26 cellular contexts compared by ENCODE assay signal in genomic region chr11:71301858-71302533, GRCh38. TPM values are rescaled to one million over a fixed set of nuclear protein-coding genes. Genes with fewer than 3 reads are reported as not detected.
DNase-seq lines count a peak whose midpoint lies in the region; ATAC-seq and TF ChIP-seq lines count a peak whose summit lies in the region.
"Had no signal": no experiment of that assay in that cellular context is flagged by ENCODE, and none has a peak within 500 bp of the region (broad histone marks: within the 10 kb centered on the region; RNA-seq: fewer than 3 reads in every experiment).

No MANE protein-coding gene starts in this region.

- H3K9ac ChIP-seq in neuronal stem cell (ENCODE audit: low read depth, low read length, poor library complexity), result peak overlapping the region; percentile 2

- no peak for TF ChIP-seq POLR2A in esophagus muscularis mucosa (IDR thresholded peaks at IDR 0.05; ENCODE audit: low read depth)

- H4K8ac ChIP-seq in neuronal stem cell (ENCODE audit: low read depth, low read length), result no peak overlapping the region

- H3K4me1 ChIP-seq in esophagus muscularis mucosa (no peaks in the 10 kb centered on the region), neuronal stem cell (ENCODE audit: control insufficient read depth in 2 of 2, insufficient read depth in 1 of 2, low read depth in 1 of 2, low read length in 2 of 2) (no peaks in the 10 kb centered on the region)
- H3K4me1 ChIP-seq: lower lobe of right lung, pancreas had no signal

- peak; percentile 39 for DNase-seq in natural killer cell treated with Interleukin-12 subunit alpha and Interleukin-12 subunit beta and Interleukin-15 and Interleukin-18, amount 100 ng/mL, for 72 hours (ENCODE audit: low spot score)
- DNase-seq in natural killer cell, result no peak
- DNase-seq in esophagus muscularis mucosa (ENCODE audit: extremely low spot score), result peak; percentile 90
- DNase-seq in neuronal stem cell (ENCODE audit: low spot score), result no peak
- no peak for DNase-seq in WERI-Rb-1
- DNase-seq in T-helper 9 cell, result no peak
- DNase-seq: ACHN; activated CD4-positive, alpha-beta T cell treated with anti-CD3 and anti-CD28 coated beads, Interleukin-2, amount 10 ng/mL, durations not matched to agents 24 days and 14 days; activated naive CD4-positive, alpha-beta T cell treated with anti-CD3 and anti-CD28 coated beads, Interleukin-2, amount 50 U/mL, for 16 hours; cerebellar nuclear complex; DMS 273 treated with DMSO at 0.1 percent for 48 hours; GF-D8; Kasumi-1; lower lobe of right lung; NCI-H1105 treated with DMSO at 0.1 percent for 48 hours; NCI-H2107; NCI-H526; Right ventricle myocardium superior; stimulated activated CD4-positive, alpha-beta T cell treated with anti-CD3 and anti-CD28 coated beads, Interleukin-1b, Interleukin-23, amount 100 ng/mL, for 48 hours; stimulated activated naive CD4-positive, alpha-beta T cell had no signal

- no peak overlapping the region for H3K4me3 Mint-ChIP-seq in natural killer cell treated with Interleukin-12 subunit alpha and Interleukin-12 subunit beta and Interleukin-15 and Interleukin-18, amount 100 ng/mL, for 72 hours
- H3K4me3 Mint-ChIP-seq in natural killer cell, result no peak overlapping the region
- H3K4me3 Mint-ChIP-seq: activated CD4-positive, alpha-beta T cell treated with anti-CD3 and anti-CD28 coated beads, Interleukin-2, amount 10 ng/mL, durations not matched to agents 24 days and 14 days; CD14-positive monocyte had no signal

- H3K36me3 ChIP-seq in esophagus muscularis mucosa (no peaks in the 10 kb centered on the region), neuronal stem cell (replicated peaks in 1 of 2; ENCODE audit: control insufficient read depth in 2 of 2, insufficient read depth in 2 of 2, low read length in 2 of 2) (no peaks in the 10 kb centered on the region), WERI-Rb-1 (no peaks in the 10 kb centered on the region)
- H3K36me3 ChIP-seq: ascending aorta, lower lobe of right lung, pancreas had no signal

- H2BK15ac ChIP-seq in neuronal stem cell (ENCODE audit: low read length), result peak overlapping the region; percentile 35

- H3K79me1 ChIP-seq in neuronal stem cell (ENCODE audit: low read depth, low read length), result no peaks in the 10 kb centered on the region

- no peak overlapping the region for H3K4ac ChIP-seq in neuronal stem cell (ENCODE audit: low read length)

- H3K27me3 ChIP-seq in esophagus muscularis mucosa, result peaks cover 0 to 53% (median 0%) of the 10 kb centered on the region in 4 donors
- peaks cover 0 to 9% (median 0%) of the 10 kb centered on the region in 3 experiments for H3K27me3 ChIP-seq in neuronal stem cell (ENCODE audit: control insufficient read depth in 3 of 3, insufficient read depth in 3 of 3, low read depth in 1 of 3, low read length in 3 of 3)
- H3K27me3 ChIP-seq in WERI-Rb-1 (ENCODE audit: insufficient read depth, low read depth, severe bottlenecking), result no peaks in the 10 kb centered on the region
- H3K27me3 ChIP-seq: ascending aorta, pancreas had no signal

- H2AK5ac ChIP-seq in neuronal stem cell (ENCODE audit: low read depth, low read length), result no peak overlapping the region

- 38% methylated on average over 17 of the region's 17 CpGs for WGBS in esophagus muscularis mucosa
- no CpG with 5 or more reads among the region's 17 CpGs for WGBS in neuronal stem cell (ENCODE audit: extremely low coverage in 2 of 2, insufficient read length in 2 of 2, insufficient replicate concordance in 1 of 2), 2 donors

- H4K91ac ChIP-seq in neuronal stem cell (ENCODE audit: low read depth, low read length, poor library complexity), result no peak overlapping the region

- no peak overlapping the region for H2AFZ ChIP-seq in neuronal stem cell (ENCODE audit: low read length)

- no peak for ATAC-seq in natural killer cell treated with Interleukin-12 subunit alpha and Interleukin-12 subunit beta and Interleukin-15 and Interleukin-18, amount 100 ng/mL, for 72 hours
- ATAC-seq in natural killer cell, result no peak
- no peak for ATAC-seq in HG03439 (IDR thresholded peaks at IDR 0.05; ENCODE audit: unreplicated experiment)
- ATAC-seq in HG03457 (IDR thresholded peaks at IDR 0.05; ENCODE audit: unreplicated experiment), result no peak
- ATAC-seq: GM12878, lower lobe of right lung, pancreas had no signal

- no peaks in the 10 kb centered on the region for H3K9me3 ChIP-seq in esophagus muscularis mucosa
- H3K9me3 ChIP-seq in neuronal stem cell (replicated peaks in 1 of 2; ENCODE audit: control insufficient read depth in 2 of 2, insufficient read depth in 1 of 2, low read depth in 1 of 2, low read length in 2 of 2), result no peaks in the 10 kb centered on the region
- H3K9me3 ChIP-seq in WERI-Rb-1 (ENCODE audit: severe bottlenecking), result no peaks in the 10 kb centered on the region
- H3K9me3 ChIP-seq: ascending aorta, lower lobe of right lung, pancreas had no signal

- H3K4me3 ChIP-seq in esophagus muscularis mucosa (no peak overlapping the region), neuronal stem cell (ENCODE audit: low read length in 2 of 2) (no peak overlapping the region), WERI-Rb-1 (ENCODE audit: low read depth, low read length) (no peak overlapping the region)
- H3K4me3 ChIP-seq: ascending aorta, GM12878, lower lobe of right lung, pancreas had no signal

- no peak overlapping the region for H2BK12ac ChIP-seq in neuronal stem cell (ENCODE audit: low read length)

- H3K36me3 Mint-ChIP-seq in natural killer cell treated with Interleukin-12 subunit alpha and Interleukin-12 subunit beta and Interleukin-15 and Interleukin-18, amount 100 ng/mL, for 72 hours, result no peaks in the 10 kb centered on the region
- no peaks in the 10 kb centered on the region for H3K36me3 Mint-ChIP-seq in natural killer cell
- H3K36me3 Mint-ChIP-seq: CD14-positive monocyte had no signal

- H3K9me3 Mint-ChIP-seq in natural killer cell treated with Interleukin-12 subunit alpha and Interleukin-12 subunit beta and Interleukin-15 and Interleukin-18, amount 100 ng/mL, for 72 hours, result no peaks in the 10 kb centered on the region
- H3K9me3 Mint-ChIP-seq in natural killer cell, result no peaks in the 10 kb centered on the region
- H3K9me3 Mint-ChIP-seq: activated CD4-positive, alpha-beta T cell treated with anti-CD3 and anti-CD28 coated beads, Interleukin-2, amount 10 ng/mL, durations not matched to agents 24 days and 14 days had no signal

- TF ChIP-seq CTCF in natural killer cell (IDR thresholded peaks at IDR 0.05), result no peak
- no peak for TF ChIP-seq CTCF in esophagus muscularis mucosa (IDR thresholded peaks at IDR 0.05)
- no peak for TF ChIP-seq CTCF in WERI-Rb-1 (IDR thresholded peaks at IDR 0.05; ENCODE audit: low read depth, low read length)

- H2BK120ac ChIP-seq in neuronal stem cell (ENCODE audit: low read depth, low read length), result no peak overlapping the region

- TF ChIP-seq EP300 in esophagus muscularis mucosa (IDR thresholded peaks at IDR 0.05), result no peak

- H3K27me3 Mint-ChIP-seq in natural killer cell treated with Interleukin-12 subunit alpha and Interleukin-12 subunit beta and Interleukin-15 and Interleukin-18, amount 100 ng/mL, for 72 hours, result peaks cover 11 to 14% of the 10 kb centered on the region in 2 donors
- H3K27me3 Mint-ChIP-seq in natural killer cell (ENCODE audit: low read depth in 2 of 2), result peaks cover 2 to 19% of the 10 kb centered on the region in 2 donors
- H3K27me3 Mint-ChIP-seq: activated CD4-positive, alpha-beta T cell treated with anti-CD3 and anti-CD28 coated beads, Interleukin-2, amount 10 ng/mL, durations not matched to agents 24 days and 14 days had no signal

- no peak overlapping the region for H3K23ac ChIP-seq in neuronal stem cell (ENCODE audit: low read depth, low read length, poor library complexity)

- H3K27ac Mint-ChIP-seq in natural killer cell treated with Interleukin-12 subunit alpha and Interleukin-12 subunit beta and Interleukin-15 and Interleukin-18, amount 100 ng/mL, for 72 hours, result no peak overlapping the region
- no peak overlapping the region for H3K27ac Mint-ChIP-seq in natural killer cell
- H3K27ac Mint-ChIP-seq: activated CD4-positive, alpha-beta T cell treated with anti-CD3 and anti-CD28 coated beads, Interleukin-2, amount 10 ng/mL, durations not matched to agents 24 days and 14 days had no signal

- H3K27ac ChIP-seq in esophagus muscularis mucosa (replicated peaks in 1 of 4), result no peak overlapping the region
- no peak overlapping the region for H3K27ac ChIP-seq in neuronal stem cell (replicated peaks; ENCODE audit: low read length)
- H3K27ac ChIP-seq in WERI-Rb-1, result no peak overlapping the region
- H3K27ac ChIP-seq: ascending aorta, lower lobe of right lung, pancreas had no signal

- H2BK5ac ChIP-seq in neuronal stem cell (ENCODE audit: low read length), result no peak overlapping the region

- H3K18ac ChIP-seq in neuronal stem cell (ENCODE audit: low read length), result peak overlapping the region; percentile 76

- intact Hi-C loops in natural killer cell (cut with micrococcal nuclease), result no loop called here
- intact Hi-C loops in esophagus muscularis mucosa (cut with DNase I), result no loop called here

- peak overlapping the region; percentile 85 for H3K14ac ChIP-seq in neuronal stem cell (ENCODE audit: low read length)

- H3K4me2 ChIP-seq in neuronal stem cell (ENCODE audit: insufficient read depth, low read length, poor library complexity, severe bottlenecking), result no peak overlapping the region

- peaks cover 0 to 3% of the 10 kb centered on the region in 2 donors for H3K4me1 Mint-ChIP-seq in natural killer cell treated with Interleukin-12 subunit alpha and Interleukin-12 subunit beta and Interleukin-15 and Interleukin-18, amount 100 ng/mL, for 72 hours (ENCODE audit: low read depth in 2 of 2)
- no peaks in the 10 kb centered on the region for H3K4me1 Mint-ChIP-seq in natural killer cell
- H3K4me1 Mint-ChIP-seq: activated CD4-positive, alpha-beta T cell treated with anti-CD3 and anti-CD28 coated beads, Interleukin-2, amount 10 ng/mL, durations not matched to agents 24 days and 14 days; CD14-positive monocyte had no signal

RNA-seq across cellular contexts. Expression of gene SHANK2, which starts 49.6 kb away (rescaled TPM):
- total RNA-seq in natural killer cell treated with Interleukin-12 subunit alpha and Interleukin-12 subunit beta and Interleukin-15 and Interleukin-18, amount 100 ng/mL, for 72 hours, result under 1 TPM in 1 of 2 donors, not detected in 1; 0.11 TPM
- 1 to 10 TPM in 1 of 3 donors, not detected in 2; 4.9 TPM for total RNA-seq in natural killer cell
- 10 to 100 TPM; 10.8 to 25.3 (median 15.6) TPM for total RNA-seq in esophagus muscularis mucosa
- polyA plus RNA-seq in neuronal stem cell (2013, experiment 1 of 2), result 5.0 TPM
- polyA plus RNA-seq in neuronal stem cell (2013, experiment 2 of 2), result 5.0 TPM
- total RNA-seq: activated CD4-positive, alpha-beta T cell treated with anti-CD3 and anti-CD28 coated beads, Interleukin-2, amount 10 ng/mL, durations not matched to agents 24 days and 14 days had no signal
- polyA plus RNA-seq: CD14-positive monocyte had no signal

Comparison
In these comparisons a context has a peak if more than half of its experiments do, and no peak if none do; other contexts are left out.
1. DNase-seq: peak in natural killer cell treated with Interleukin-12 subunit alpha and Interleukin-12 subunit beta and Interleukin-15 and Interleukin-18, amount 100 ng/mL, for 72 hours (single experiment) and esophagus muscularis mucosa (single experiment); none in natural killer cell (single experiment), neuronal stem cell (single experiment), WERI-Rb-1 (single experiment) and T-helper 9 cell (single experiment).